Comparison of ENCODE assay signal across 8 cellular contexts in the genomic region with DNA sequence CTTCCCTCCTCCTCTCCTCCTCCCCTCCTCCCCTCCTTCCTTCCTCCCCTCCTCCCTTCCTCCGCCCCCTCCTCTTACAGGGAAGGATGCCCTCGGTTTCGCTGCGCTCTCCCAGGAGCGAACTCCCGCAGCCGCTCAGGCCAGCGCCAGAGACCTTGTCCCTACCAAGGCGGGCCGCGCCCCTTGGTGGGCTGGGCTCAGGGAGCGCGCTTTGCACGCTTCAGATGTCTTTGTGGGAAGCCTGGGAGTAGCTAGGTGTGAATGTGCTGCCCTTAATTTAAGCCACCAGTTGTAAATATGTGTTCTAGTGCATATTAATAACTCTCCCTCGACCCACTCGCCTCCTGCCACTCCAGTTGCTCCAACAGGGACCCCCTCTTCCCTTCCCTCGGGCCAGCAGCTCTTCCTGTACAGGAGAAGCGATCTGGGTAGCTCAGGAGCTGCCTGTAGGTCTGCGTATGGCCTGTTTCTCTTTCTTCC. TPM values are rescaled to one million over a fixed set of nuclear protein-coding genes. Genes with fewer than 3 reads are reported as not detected.
A peak's percentile ranks its signal among the peaks of the same experiment; 100 is the strongest.
DNase-seq lines count a peak whose midpoint lies in the region; ATAC-seq and TF ChIP-seq lines count a peak whose summit lies in the region.

No MANE protein-coding gene starts in this region.

- WGBS in iPS DF 6.9 (ENCODE audit: insufficient coverage, insufficient read length): no CpG with 5 or more reads among the region's 19 CpGs

- H3K27ac ChIP-seq in MM.1S (ENCODE audit: low read length) (no peak overlapping the region), iPS DF 6.9 (ENCODE audit: low read length) (no peak overlapping the region), skin epidermis (peak overlapping the region in 6 of 21 experiments; percentile 4 to 60 (median 39))

- ATAC-seq in GM19328 (IDR thresholded peaks at IDR 0.05; ENCODE audit: unreplicated experiment) (no peak), GM19324 (IDR thresholded peaks at IDR 0.05; ENCODE audit: low FRiP score, unreplicated experiment) (no peak)

- peaks cover 37% of the 10 kb centered on the region for H3K27me3 Mint-ChIP-seq in Calu3 (ENCODE audit: unreplicated experiment)
- H3K27me3 Mint-ChIP-seq in activated naive CD8-positive, alpha-beta T cell: peaks cover 4% of the 10 kb centered on the region

- H3K4me1 ChIP-seq in MM.1S (ENCODE audit: low read length) (no peaks in the 10 kb centered on the region), iPS DF 6.9 (ENCODE audit: control insufficient read depth, insufficient read depth, low read length) (no peaks in the 10 kb centered on the region)

- no peaks in the 10 kb centered on the region for H3K79me2 ChIP-seq in MM.1S (ENCODE audit: low read length)

- H3K4me2 ChIP-seq in MM.1S (ENCODE audit: low read depth, low read length): peak overlapping the region; percentile 83

- DNase-seq in Calu3 (peak; percentile 30), MM.1S (peak; percentile 17), iPS DF 6.9 (ENCODE audit: low read depth, low spot score) (peak; percentile 76), ureter (ENCODE audit: low spot score) (no peak)

- intact Hi-C loops in Calu3 (cut with micrococcal nuclease; ENCODE audit: unreplicated experiment): no loop called here

- H3K36me3 ChIP-seq in MM.1S (replicated peaks; ENCODE audit: insufficient read depth, low read length) (no peaks in the 10 kb centered on the region), iPS DF 6.9 (ENCODE audit: control insufficient read depth, insufficient read depth, low read length) (no peaks in the 10 kb centered on the region)

- no peak overlapping the region for H3K9ac ChIP-seq in MM.1S (ENCODE audit: low read length)

- no peaks in the 10 kb centered on the region for H3F3A ChIP-seq in MM.1S (ENCODE audit: insufficient read depth, low read length)

- H3K36me3 Mint-ChIP-seq in Calu3 (ENCODE audit: insufficient read depth, unreplicated experiment): peaks cover 17% of the 10 kb centered on the region
- H3K36me3 Mint-ChIP-seq in activated naive CD8-positive, alpha-beta T cell: peaks cover 2% of the 10 kb centered on the region

- H3K4me3 ChIP-seq in MM.1S (ENCODE audit: low read length) (peak overlapping the region; percentile 65; the same call in 1 of the 2 replicates), iPS DF 6.9 (ENCODE audit: low read length) (peak overlapping the region; percentile 67; the same call in 1 of the 2 replicates), skin epidermis (peak overlapping the region; percentile 43 to 76 (median 55))

- H3K27ac Mint-ChIP-seq in Calu3 (ENCODE audit: unreplicated experiment): no peak overlapping the region
- H3K27ac Mint-ChIP-seq in activated naive CD8-positive, alpha-beta T cell: peak overlapping the region; percentile 41

- peak overlapping the region; percentile 70 for H3K4me3 Mint-ChIP-seq in Calu3 (ENCODE audit: low read depth, unreplicated experiment)
- H3K4me3 Mint-ChIP-seq in activated naive CD8-positive, alpha-beta T cell: peak overlapping the region; percentile 83

- BruUV-seq in Calu3 (replicated peaks; lab: Mats Ljungman, UMichigan): no TSS peak

- TF ChIP-seq CTCF in Calu3 (IDR thresholded peaks at IDR 0.05; ENCODE audit: unreplicated experiment) (no peak), MM.1S (IDR thresholded peaks at IDR 0.05; ENCODE audit: low read length) (no peak)

- H3K9me3 ChIP-seq in MM.1S (replicated peaks; ENCODE audit: insufficient read depth, low read length) (no peaks in the 10 kb centered on the region), iPS DF 6.9 (ENCODE audit: control insufficient read depth, insufficient read depth, low read length) (no peaks in the 10 kb centered on the region)

- no peaks in the 10 kb centered on the region for H4K20me1 ChIP-seq in MM.1S (ENCODE audit: insufficient read depth, low read length)

- CTCF ChIA-PET in Calu3 (lab: Charles Lee): interaction anchor here (0.7 to 0.9 kb wide), 3 partner anchors 13 to 1346 kb away, joined by 3 to 13 read pairs (median 5); a partner anchor contains a TSS

- peaks cover 9% of the 10 kb centered on the region for H3K4me1 Mint-ChIP-seq in Calu3 (ENCODE audit: low read depth, unreplicated experiment)
- peaks cover 13% of the 10 kb centered on the region for H3K4me1 Mint-ChIP-seq in activated naive CD8-positive, alpha-beta T cell (ENCODE audit: low read depth)

- H3K9me2 ChIP-seq in MM.1S (replicated peaks; ENCODE audit: insufficient read depth, low read length): no peaks in the 10 kb centered on the region

- H3K27me3 ChIP-seq in MM.1S (replicated peaks; ENCODE audit: insufficient read depth, low read length) (no peaks in the 10 kb centered on the region), iPS DF 6.9 (ENCODE audit: control insufficient read depth, insufficient read depth, low read length) (no peaks in the 10 kb centered on the region)

- no peaks in the 10 kb centered on the region for H3K9me3 Mint-ChIP-seq in Calu3 (ENCODE audit: low read depth, unreplicated experiment)
- no peaks in the 10 kb centered on the region for H3K9me3 Mint-ChIP-seq in activated naive CD8-positive, alpha-beta T cell (ENCODE audit: low read depth)

- H2AFZ ChIP-seq in MM.1S (ENCODE audit: low read length): 0 out of 2 replicates have a peak overlapping the region, but pooled peaks have one; percentile 56

RNA-seq across cellular contexts. Expression of a gene that starts 13.4 kb away (rescaled TPM):
- 23.3 and 24.3 TPM in 2 replicates for total RNA-seq in Calu3 (2022)
- total RNA-seq in ureter: 14.0 TPM
